In genomic region chr12:27970981-27971489, GRCh38 we compare ENCODE assay signal across 8 cellular contexts. TPM values are rescaled to one million over a fixed set of nuclear protein-coding genes. Genes with fewer than 3 reads are reported as not detected.
DNase-seq lines count a peak whose midpoint lies in the region; ATAC-seq and TF ChIP-seq lines count a peak whose summit lies in the region.

No MANE protein-coding gene starts in this region.

- H3K27me3 ChIP-seq in Caco-2 (replicated peaks; ENCODE audit: control insufficient read depth, insufficient read depth, low read length): peaks cover 3% of the 10 kb centered on the region; the same call in 1 of the 2 replicates

- ATAC-seq in activated CD8-positive, alpha-beta T cell treated with anti-CD3 and anti-CD28 coated beads for 36 hours: no peak
- no peak for ATAC-seq in GM19452 (IDR thresholded peaks at IDR 0.05; ENCODE audit: unreplicated experiment)
- ATAC-seq in HG03521 (IDR thresholded peaks at IDR 0.05; ENCODE audit: unreplicated experiment): no peak
- ATAC-seq in HG03045 (IDR thresholded peaks at IDR 0.05; ENCODE audit: unreplicated experiment): no peak

- H3K4me3 Mint-ChIP-seq in Caco-2 (ENCODE audit: unreplicated experiment): peak overlapping the region; percentile 76
- peak overlapping the region; percentile 47 for H3K4me3 Mint-ChIP-seq in activated CD8-positive, alpha-beta T cell treated with anti-CD3 and anti-CD28 coated beads for 36 hours
- H3K4me3 Mint-ChIP-seq in osteocyte (ENCODE audit: unreplicated experiment): peak overlapping the region; percentile 71

- H3K36me3 ChIP-seq in Caco-2 (ENCODE audit: control insufficient read depth, insufficient read depth, low read length): no peaks in the 10 kb centered on the region

- CTCF ChIA-PET in Caco-2 (lab: Charles Lee): interaction anchor here (1.0 kb wide), 1 partner anchor 58 kb away, joined by 3 read pairs; no protein-coding TSS in a partner anchor
- CTCF ChIA-PET in activated CD8-positive, alpha-beta T cell treated with anti-CD3 and anti-CD28 coated beads for 36 hours (lab: Charles Lee): interaction anchor here (0.6 to 1.9 kb wide), 4 partner anchors 25 to 238 kb away, joined by 3 to 7 read pairs (median 4); no protein-coding TSS in a partner anchor

- intact Hi-C loops in Caco-2 (cut with micrococcal nuclease; ENCODE audit: unreplicated experiment): no loop called here
- intact Hi-C loops in activated CD8-positive, alpha-beta T cell treated with anti-CD3 and anti-CD28 coated beads for 36 hours (cut with micrococcal nuclease): no loop called here

- TF ChIP-seq CTCF in Caco-2 (IDR thresholded peaks at IDR 0.05; ENCODE audit: insufficient read depth in 1 of 2, low read depth in 1 of 2, low read length in 1 of 2, severe bottlenecking in 1 of 2, unreplicated experiment in 1 of 2) (no peak), osteocyte (IDR thresholded peaks at IDR 0.05) (no peak)
- TF ChIP-seq CTCF in activated CD8-positive, alpha-beta T cell treated with anti-CD3 and anti-CD28 coated beads for 36 hours (IDR thresholded peaks at IDR 0.05): no peak

- no peak overlapping the region for H3K27ac ChIP-seq in substantia nigra (ENCODE audit: low read depth, low read length, poor library complexity, severe bottlenecking)

- POLR2A ChIA-PET in Caco-2 (lab: Charles Lee): no interaction called here
- POLR2A ChIA-PET in activated CD8-positive, alpha-beta T cell treated with anti-CD3 and anti-CD28 coated beads for 36 hours (lab: Charles Lee): no interaction called here

- no TSS peak for BruUV-seq in Caco-2 (replicated peaks; lab: Mats Ljungman, UMichigan)

- H3K36me3 Mint-ChIP-seq in Caco-2 (ENCODE audit: insufficient read depth, unreplicated experiment) (no peaks in the 10 kb centered on the region), osteocyte (ENCODE audit: unreplicated experiment) (no peaks in the 10 kb centered on the region)
- H3K36me3 Mint-ChIP-seq in activated CD8-positive, alpha-beta T cell treated with anti-CD3 and anti-CD28 coated beads for 36 hours (ENCODE audit: low read depth): no peaks in the 10 kb centered on the region

- no peaks in the 10 kb centered on the region for H3K9me3 Mint-ChIP-seq in Caco-2 (ENCODE audit: unreplicated experiment)
- no peaks in the 10 kb centered on the region for H3K9me3 Mint-ChIP-seq in activated CD8-positive, alpha-beta T cell treated with anti-CD3 and anti-CD28 coated beads for 36 hours
- H3K9me3 Mint-ChIP-seq in osteocyte (ENCODE audit: unreplicated experiment): no peaks in the 10 kb centered on the region

- H3K4me1 Mint-ChIP-seq in Caco-2 (ENCODE audit: low read depth, unreplicated experiment) (peaks cover 32% of the 10 kb centered on the region), osteocyte (ENCODE audit: unreplicated experiment) (peaks cover 48% of the 10 kb centered on the region)
- H3K4me1 Mint-ChIP-seq in activated CD8-positive, alpha-beta T cell treated with anti-CD3 and anti-CD28 coated beads for 36 hours (ENCODE audit: low read depth): peaks cover 34% of the 10 kb centered on the region

- H3K9me3 ChIP-seq in Caco-2: no peaks in the 10 kb centered on the region

- no peak overlapping the region for H3K27ac Mint-ChIP-seq in Caco-2 (ENCODE audit: unreplicated experiment)
- H3K27ac Mint-ChIP-seq in activated CD8-positive, alpha-beta T cell treated with anti-CD3 and anti-CD28 coated beads for 36 hours: no peak overlapping the region
- peak overlapping the region; percentile 52 for H3K27ac Mint-ChIP-seq in osteocyte (ENCODE audit: unreplicated experiment)

- peaks cover 38% of the 10 kb centered on the region for H3K27me3 Mint-ChIP-seq in Caco-2 (ENCODE audit: insufficient read depth, unreplicated experiment)
- peaks cover 80% of the 10 kb centered on the region for H3K27me3 Mint-ChIP-seq in activated CD8-positive, alpha-beta T cell treated with anti-CD3 and anti-CD28 coated beads for 36 hours
- peaks cover 42% of the 10 kb centered on the region for H3K27me3 Mint-ChIP-seq in osteocyte (ENCODE audit: unreplicated experiment)

- DNase-seq in Caco-2 (no peak), glomerular visceral epithelial cell (ENCODE audit: extremely low spot score) (peak; percentile 42), osteocyte (ENCODE audit: extremely low spot score, unreplicated experiment) (no peak), substantia nigra (lab: John Stamatoyannopoulos, UW) (no peak)
- DNase-seq in activated CD8-positive, alpha-beta T cell treated with anti-CD3 and anti-CD28 coated beads for 36 hours: no peak

- peaks cover 40% of the 10 kb centered on the region for H3K4me1 ChIP-seq in Caco-2

- H3K4me3 ChIP-seq in Caco-2 (ENCODE audit: low read depth, low read length): no peak overlapping the region; the same call in 1 of the 2 replicates

RNA-seq across cellular contexts. Expression of gene PTHLH, which starts 1.5 kb away (rescaled TPM):
- total RNA-seq in Caco-2 (2022): not detected in 2 replicates
- not detected for total RNA-seq in activated CD8-positive, alpha-beta T cell treated with anti-CD3 and anti-CD28 coated beads for 36 hours
- total RNA-seq in osteocyte: 0.44 and 0.46 TPM in 2 replicates
